ENCODE assay signal across 31 cellular contexts in the genomic region with DNA sequence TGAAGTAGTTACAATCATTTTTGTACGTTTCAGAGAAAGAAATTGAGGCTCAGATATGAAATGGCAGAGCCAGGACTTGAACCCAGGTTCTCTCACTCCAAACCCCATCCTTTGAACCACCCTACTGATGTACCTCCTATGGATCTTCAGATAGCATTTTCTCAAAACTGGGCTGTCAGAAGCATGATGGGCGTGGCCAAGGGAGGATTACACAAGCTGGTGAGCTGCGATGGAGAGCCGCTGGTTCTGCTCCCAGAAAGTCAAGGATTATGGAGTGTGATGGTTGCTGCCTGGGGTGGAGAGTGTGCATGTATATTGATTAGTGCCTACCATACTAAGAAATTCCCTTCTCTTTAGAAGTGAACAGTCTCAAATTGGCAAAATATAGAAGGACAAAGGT.
"Had no signal": no experiment of that assay in that cellular context is flagged by ENCODE, and none has a peak within 500 bp of the region (broad histone marks: within the 10 kb centered on the region; RNA-seq: fewer than 3 reads in every experiment).

No MANE protein-coding gene starts in this region.

- H3K27ac ChIP-seq: ascending aorta, breast epithelium, cardiac muscle cell, colonic mucosa, epithelial cell of prostate, esophagus squamous epithelium, gastroesophageal sphincter, heart right ventricle had no signal

- FAIRE-seq: endometrium, endothelial cell of umbilical vein had no signal

- H3K36me3 ChIP-seq: breast epithelium, cardiac muscle cell, colonic mucosa, esophagus squamous epithelium, gastroesophageal sphincter, heart right ventricle had no signal

- H3K27me3 ChIP-seq: ascending aorta, breast epithelium, cardiac muscle cell, colonic mucosa, esophagus squamous epithelium, gastroesophageal sphincter, heart right ventricle had no signal

- H3K4me3 ChIP-seq: ascending aorta, breast epithelium, cardiac muscle cell, colonic mucosa, esophagus squamous epithelium, gastroesophageal sphincter, heart right ventricle had no signal

- DNase-seq: activated CD4-positive, alpha-beta memory T cell treated with anti-CD3 and anti-CD28 coated beads, Interleukin-2, amount 10 ng/mL, durations not matched to agents 7 days and 5 days; activated CD4-positive, alpha-beta T cell treated with anti-CD3 and anti-CD28 coated beads for 1 hour; activated CD4-positive, alpha-beta T cell treated with anti-CD3 and anti-CD28 coated beads for 4 hours; activated CD4-positive, alpha-beta T cell treated with anti-CD3 and anti-CD28 coated beads, Interleukin-2, amount 10 ng/mL, durations not matched to agents 7 days and 5 days; activated CD4-positive, alpha-beta T cell treated with anti-CD3 and anti-CD28 coated beads, Interleukin-2, amount 50 U/mL, for 4 hours; activated CD8-positive, alpha-beta memory T cell treated with anti-CD3 and anti-CD28 coated beads, Interleukin-2, amount 50 U/mL, for 48 hours; activated gamma-delta T cell; activated naive CD4-positive, alpha-beta T cell; activated naive CD4-positive, alpha-beta T cell treated with anti-CD3 and anti-CD28 coated beads, Interleukin-2, amount 50 U/mL, for 16 hours; activated naive CD8-positive, alpha-beta T cell treated with anti-CD3 and anti-CD28 coated beads for 36 hours; activated T-cell treated with anti-CD3 and anti-CD28 coated beads for 4 hours; activated T-cell treated with anti-CD3 and anti-CD28 coated beads, Interleukin-2, amount 50 U/mL, for 24 hours; activated T-cell treated with anti-CD3 and anti-CD28 coated beads, Interleukin-2, amount 50 U/mL, for 72 hours; central memory CD4-positive, alpha-beta T cell; cerebellar nuclear complex; colonic mucosa; effector CD8-positive, alpha-beta T cell; esophagus squamous epithelium; foreskin melanocyte; heart right ventricle; T-helper 1 cell; T-helper 17 cell; T1000 had no signal

- H3K4me1 ChIP-seq: ascending aorta had no signal

- ATAC-seq: activated T-cell treated with anti-CD3 and anti-CD28 coated beads, Interleukin-2, amount 50 U/mL, for 72 hours; gastroesophageal sphincter; heart right ventricle; T-helper 17 cell; WTC11 had no signal

- H3K9me3 ChIP-seq: ascending aorta, breast epithelium, colonic mucosa, esophagus squamous epithelium, gastroesophageal sphincter had no signal
